ENCODE assay signal across 37 cellular contexts in genomic region chr7:99805641-99806040, GRCh38. TPM values are rescaled to one million over a fixed set of nuclear protein-coding genes. Genes with fewer than 3 reads are reported as not detected.
"Had no signal": no experiment of that assay in that cellular context is flagged by ENCODE, and none has a peak within 500 bp of the region (broad histone marks: within the 10 kb centered on the region; RNA-seq: fewer than 3 reads in every experiment).

No MANE protein-coding gene starts in this region.

- H3K27me3 ChIP-seq: ascending aorta, cardiac muscle cell, colonic mucosa had no signal

- H3K27ac ChIP-seq: ascending aorta, cardiac muscle cell, colonic mucosa, VCaP had no signal

- H3K9me3 Mint-ChIP-seq: activated naive CD4-positive, alpha-beta T cell treated with anti-CD3 and anti-CD28 coated beads, Interleukin-2, amount 10 ng/mL, durations not matched to agents 7 days and 5 days; central memory CD8-positive, alpha-beta T cell had no signal

- H3K36me3 ChIP-seq: ascending aorta, cardiac muscle cell, colonic mucosa had no signal

- H3K4me3 Mint-ChIP-seq: activated B cell treated with CpG ODN at 0.5 μM for 24 hours; activated CD4-positive, alpha-beta memory T cell treated with anti-CD3 and anti-CD28 coated beads, Interleukin-2, amount 10 ng/mL, durations not matched to agents 7 days and 5 days; activated CD4-positive, alpha-beta T cell treated with anti-CD3 and anti-CD28 coated beads, Interleukin-2, amount 10 ng/mL, durations not matched to agents 24 days and 14 days; activated CD8-positive, alpha-beta memory T cell treated with anti-CD3 and anti-CD28 coated beads, Interleukin-2, amount 10 ng/mL, durations not matched to agents 7 days and 5 days; activated CD8-positive, alpha-beta T cell treated with anti-CD3 and anti-CD28 coated beads, Interleukin-2, amount 10 ng/mL, durations not matched to agents 7 days and 5 days; activated naive CD4-positive, alpha-beta T cell treated with anti-CD3 and anti-CD28 coated beads, Interleukin-2, amount 10 ng/mL, durations not matched to agents 7 days and 5 days; activated naive CD4-positive, alpha-beta T cell treated with anti-CD3 and anti-CD28 coated beads, Interleukin-2, amount 50 U/mL, for 24 hours; activated naive CD8-positive, alpha-beta T cell; activated naive CD8-positive, alpha-beta T cell treated with anti-CD3 and anti-CD28 coated beads, Interleukin-2, amount 10 ng/mL, durations not matched to agents 7 days and 5 days; activated naive CD8-positive, alpha-beta T cell treated with anti-CD3 and anti-CD28 coated beads, Interleukin-2, amount 50 U/mL, for 24 hours; activated T-cell treated with anti-CD3 and anti-CD28 coated beads, Interleukin-2, amount 50 U/mL, for 24 hours; brain; central memory CD8-positive, alpha-beta T cell; T-helper 17 cell; T-helper 2 cell treated with Interferon-gamma antibody and Interleukin-4, amounts not matched to agents 5 μg/mL and 100 μg/mL, for 36 hours had no signal

- H3K4me3 ChIP-seq: ascending aorta, cardiac muscle cell, colonic mucosa had no signal

- DNase-seq: activated B cell treated with CpG ODN at 0.5 μM for 24 hours; activated CD4-positive, alpha-beta memory T cell treated with anti-CD3 and anti-CD28 coated beads, Interleukin-2, amount 10 ng/mL, durations not matched to agents 7 days and 5 days; activated CD4-positive, alpha-beta T cell treated with anti-CD3 and anti-CD28 coated beads for 4 hours; activated CD4-positive, alpha-beta T cell treated with anti-CD3 and anti-CD28 coated beads, Interleukin-2, amount 10 ng/mL, durations not matched to agents 24 days and 14 days; activated CD4-positive, alpha-beta T cell treated with anti-CD3 and anti-CD28 coated beads, Interleukin-2, amount 50 U/mL, for 48 hours; activated CD4-positive, CD25-positive, alpha-beta regulatory T cell treated with anti-CD3 and anti-CD28 coated beads, Interleukin-2, amount 50 U/mL, for 72 hours; activated CD8-positive, alpha-beta memory T cell treated with anti-CD3 and anti-CD28 coated beads for 24 hours; activated CD8-positive, alpha-beta memory T cell treated with anti-CD3 and anti-CD28 coated beads, Interleukin-2, amount 10 ng/mL, durations not matched to agents 7 days and 5 days; activated CD8-positive, alpha-beta memory T cell treated with anti-CD3 and anti-CD28 coated beads, Interleukin-2, amount 50 U/mL, for 48 hours; activated CD8-positive, alpha-beta T cell treated with anti-CD3 and anti-CD28 coated beads, Interleukin-2, amount 10 ng/mL, durations not matched to agents 7 days and 5 days; activated effector memory CD4-positive, alpha-beta T cell treated with Interleukin-2 at 50 U/mL for 16 hours; activated gamma-delta T cell; activated naive CD4-positive, alpha-beta T cell treated with anti-CD3 and anti-CD28 coated beads, Interleukin-2, amount 10 ng/mL, durations not matched to agents 7 days and 5 days; activated naive CD4-positive, alpha-beta T cell treated with Interleukin-2 at 50 U/mL for 16 hours; activated naive CD8-positive, alpha-beta T cell treated with anti-CD3 and anti-CD28 coated beads, Interleukin-2, amount 10 ng/mL, durations not matched to agents 7 days and 5 days; activated naive CD8-positive, alpha-beta T cell treated with anti-CD3 and anti-CD28 coated beads, Interleukin-2, amount 50 U/mL, for 24 hours; activated T-cell treated with anti-CD3 and anti-CD28 coated beads, Interleukin-2, amount 50 U/mL, for 24 hours; activated T-cell treated with anti-CD3 and anti-CD28 coated beads, Interleukin-2, amount 50 U/mL, for 48 hours; amygdala; anterior cingulate cortex; caudate nucleus; cerebellar nuclear complex; colonic mucosa; T-helper 17 cell; T-helper 9 cell had no signal

- H3K27ac Mint-ChIP-seq: activated B cell treated with CpG ODN at 0.5 μM for 24 hours; activated CD4-positive, alpha-beta memory T cell treated with anti-CD3 and anti-CD28 coated beads, Interleukin-2, amount 10 ng/mL, durations not matched to agents 7 days and 5 days; activated CD4-positive, alpha-beta T cell treated with anti-CD3 and anti-CD28 coated beads, Interleukin-2, amount 10 ng/mL, durations not matched to agents 24 days and 14 days; activated CD8-positive, alpha-beta memory T cell treated with anti-CD3 and anti-CD28 coated beads, Interleukin-2, amount 10 ng/mL, durations not matched to agents 7 days and 5 days; activated CD8-positive, alpha-beta T cell treated with anti-CD3 and anti-CD28 coated beads, Interleukin-2, amount 10 ng/mL, durations not matched to agents 7 days and 5 days; activated naive CD4-positive, alpha-beta T cell treated with anti-CD3 and anti-CD28 coated beads, Interleukin-2, amount 10 ng/mL, durations not matched to agents 7 days and 5 days; activated naive CD4-positive, alpha-beta T cell treated with anti-CD3 and anti-CD28 coated beads, Interleukin-2, amount 50 U/mL, for 24 hours; activated naive CD8-positive, alpha-beta T cell; activated naive CD8-positive, alpha-beta T cell treated with anti-CD3 and anti-CD28 coated beads, Interleukin-2, amount 10 ng/mL, durations not matched to agents 7 days and 5 days; activated naive CD8-positive, alpha-beta T cell treated with anti-CD3 and anti-CD28 coated beads, Interleukin-2, amount 50 U/mL, for 24 hours; activated T-cell treated with anti-CD3 and anti-CD28 coated beads, Interleukin-2, amount 50 U/mL, for 24 hours; activated T-helper 2 cell treated with anti-CD3 and anti-CD28 coated beads, Interferon-gamma antibody, Interleukin-2, Interleukin-4, amounts not matched to agents 10 μg/mL and 5 μg/mL and 100 μg/mL, durations not matched to agents 14 hours and 24 hours and 36 hours; brain; T-helper 17 cell; T-helper 2 cell treated with Interferon-gamma antibody and Interleukin-4, amounts not matched to agents 5 μg/mL and 100 μg/mL, for 36 hours had no signal

- FAIRE-seq: bronchial epithelial cell, TTC549 had no signal

- H3K36me3 Mint-ChIP-seq: activated CD8-positive, alpha-beta memory T cell treated with anti-CD3 and anti-CD28 coated beads, Interleukin-2, amount 10 ng/mL, durations not matched to agents 7 days and 5 days; activated naive CD4-positive, alpha-beta T cell treated with anti-CD3 and anti-CD28 coated beads, Interleukin-2, amount 10 ng/mL, durations not matched to agents 7 days and 5 days; activated naive CD4-positive, alpha-beta T cell treated with anti-CD3 and anti-CD28 coated beads, Interleukin-2, amount 50 U/mL, for 24 hours; activated naive CD8-positive, alpha-beta T cell treated with anti-CD3 and anti-CD28 coated beads, Interleukin-2, amount 10 ng/mL, durations not matched to agents 7 days and 5 days; brain had no signal

- ATAC-seq: activated CD8-positive, alpha-beta memory T cell treated with anti-CD3 and anti-CD28 coated beads, Interleukin-2, amount 10 ng/mL, durations not matched to agents 7 days and 5 days; activated CD8-positive, alpha-beta T cell treated with anti-CD3 and anti-CD28 coated beads, Interleukin-2, amount 10 ng/mL, durations not matched to agents 7 days and 5 days; activated naive CD8-positive, alpha-beta T cell treated with anti-CD3 and anti-CD28 coated beads, Interleukin-2, amount 50 U/mL, for 24 hours; T-helper 17 cell had no signal

- H3K4me1 ChIP-seq: ascending aorta, colonic mucosa had no signal

- H3K4me1 Mint-ChIP-seq: activated B cell treated with CpG ODN at 0.5 μM for 24 hours; activated CD4-positive, alpha-beta memory T cell treated with anti-CD3 and anti-CD28 coated beads, Interleukin-2, amount 10 ng/mL, durations not matched to agents 7 days and 5 days; activated CD4-positive, alpha-beta T cell treated with anti-CD3 and anti-CD28 coated beads, Interleukin-2, amount 10 ng/mL, durations not matched to agents 24 days and 14 days; activated CD8-positive, alpha-beta memory T cell treated with anti-CD3 and anti-CD28 coated beads, Interleukin-2, amount 10 ng/mL, durations not matched to agents 7 days and 5 days; activated naive CD4-positive, alpha-beta T cell treated with anti-CD3 and anti-CD28 coated beads, Interleukin-2, amount 10 ng/mL, durations not matched to agents 7 days and 5 days; activated naive CD4-positive, alpha-beta T cell treated with anti-CD3 and anti-CD28 coated beads, Interleukin-2, amount 50 U/mL, for 24 hours; activated naive CD8-positive, alpha-beta T cell treated with anti-CD3 and anti-CD28 coated beads, Interleukin-2, amount 10 ng/mL, durations not matched to agents 7 days and 5 days; activated naive CD8-positive, alpha-beta T cell treated with anti-CD3 and anti-CD28 coated beads, Interleukin-2, amount 50 U/mL, for 24 hours; brain; central memory CD8-positive, alpha-beta T cell; T-helper 17 cell had no signal

- H3K9me3 ChIP-seq: colonic mucosa had no signal

- H3K27me3 Mint-ChIP-seq: brain had no signal

RNA-seq across cellular contexts. Expression of gene CYP3A4, which starts 21.7 kb away (rescaled TPM):
- total RNA-seq: activated B cell treated with CpG ODN at 0.5 μM for 24 hours; activated CD4-positive, alpha-beta memory T cell treated with anti-CD3 and anti-CD28 coated beads, Interleukin-2, amount 10 ng/mL, durations not matched to agents 7 days and 5 days; activated CD4-positive, alpha-beta T cell treated with anti-CD3 and anti-CD28 coated beads, Interleukin-2, amount 10 ng/mL, durations not matched to agents 24 days and 14 days; activated CD8-positive, alpha-beta memory T cell treated with anti-CD3 and anti-CD28 coated beads, Interleukin-2, amount 10 ng/mL, durations not matched to agents 7 days and 5 days; activated CD8-positive, alpha-beta T cell treated with anti-CD3 and anti-CD28 coated beads, Interleukin-2, amount 10 ng/mL, durations not matched to agents 7 days and 5 days; activated naive CD8-positive, alpha-beta T cell treated with anti-CD3 and anti-CD28 coated beads, Interleukin-2, amount 10 ng/mL, durations not matched to agents 7 days and 5 days; activated T-helper 2 cell treated with anti-CD3 and anti-CD28 coated beads, Interferon-gamma antibody, Interleukin-2, Interleukin-4, amounts not matched to agents 10 μg/mL and 5 μg/mL and 100 μg/mL, durations not matched to agents 14 hours and 24 hours and 36 hours; ascending aorta; bronchial epithelial cell; cardiac muscle cell; chondrocyte; T-helper 17 cell had no signal
- polyA plus RNA-seq: cardiac muscle cell had no signal

RNA-seq across cellular contexts. Expression of gene CYP3A43, which starts 22.2 kb away (rescaled TPM):
- total RNA-seq: activated B cell treated with CpG ODN at 0.5 μM for 24 hours; activated CD4-positive, alpha-beta memory T cell treated with anti-CD3 and anti-CD28 coated beads, Interleukin-2, amount 10 ng/mL, durations not matched to agents 7 days and 5 days; activated CD4-positive, alpha-beta T cell treated with anti-CD3 and anti-CD28 coated beads, Interleukin-2, amount 10 ng/mL, durations not matched to agents 24 days and 14 days; activated CD8-positive, alpha-beta memory T cell treated with anti-CD3 and anti-CD28 coated beads, Interleukin-2, amount 10 ng/mL, durations not matched to agents 7 days and 5 days; activated CD8-positive, alpha-beta T cell treated with anti-CD3 and anti-CD28 coated beads, Interleukin-2, amount 10 ng/mL, durations not matched to agents 7 days and 5 days; activated naive CD8-positive, alpha-beta T cell treated with anti-CD3 and anti-CD28 coated beads, Interleukin-2, amount 10 ng/mL, durations not matched to agents 7 days and 5 days; activated T-helper 2 cell treated with anti-CD3 and anti-CD28 coated beads, Interferon-gamma antibody, Interleukin-2, Interleukin-4, amounts not matched to agents 10 μg/mL and 5 μg/mL and 100 μg/mL, durations not matched to agents 14 hours and 24 hours and 36 hours; ascending aorta; bronchial epithelial cell; cardiac muscle cell; chondrocyte; colonic mucosa; T-helper 17 cell had no signal
